Comparison of ENCODE assay signal across 26 cellular contexts in genomic region chr3:9116351-9116750, GRCh38.
"Had no signal": no experiment of that assay in that cellular context is flagged by ENCODE, and none has a peak within 500 bp of the region (broad histone marks: within the 10 kb centered on the region; RNA-seq: fewer than 3 reads in every experiment).

No MANE protein-coding gene starts in this region.

- H3K27me3 ChIP-seq: neural progenitor cell, ovary, right lobe of liver, sigmoid colon, stomach, testis, tibial nerve, upper lobe of left lung, vagina had no signal

- H3K27me3 Mint-ChIP-seq: stimulated activated naive CD8-positive, alpha-beta T cell treated with anti-CD3 and anti-CD28 coated beads, Interleukin-15, Interleukin-2, amounts not matched to agents 100 ng/mL and 50 ng/mL, for 24 hours had no signal

- ATAC-seq: natural killer cell; psoas muscle; right cardiac atrium; right lobe of liver; stimulated activated effector memory CD8-positive, alpha-beta T cell treated with anti-CD3 and anti-CD28 coated beads, Interleukin-12 subunit alpha, Interleukin-12 subunit beta, amount 100 ng/mL, for 72 hours; stimulated activated naive B cell treated with anti-CD40 and anti-IgM and Interleukin-4, amounts not matched to agents 10 μg/mL and 1 μg/mL and 100 μg/mL, for 72 hours had no signal

- H3K27ac Mint-ChIP-seq: natural killer cell; neural progenitor cell; progenitor cell of endocrine pancreas; stimulated activated effector memory CD8-positive, alpha-beta T cell treated with anti-CD3 and anti-CD28 coated beads, Interleukin-12 subunit alpha, Interleukin-12 subunit beta, amount 100 ng/mL, for 72 hours; stimulated activated naive B cell treated with anti-CD40 and anti-IgM and Interleukin-4, amounts not matched to agents 10 μg/mL and 1 μg/mL and 100 μg/mL, for 72 hours; stimulated activated naive CD8-positive, alpha-beta T cell treated with anti-CD3 and anti-CD28 coated beads, Interleukin-15, Interleukin-2, amounts not matched to agents 100 ng/mL and 50 ng/mL, for 24 hours had no signal

- H3K27ac ChIP-seq: neural progenitor cell, ovary, parathyroid adenoma, psoas muscle, right lobe of liver, sigmoid colon, stomach, testis, tibial nerve, upper lobe of left lung, vagina had no signal

- H3K4me3 Mint-ChIP-seq: natural killer cell; nephron; neural progenitor cell; stimulated activated effector memory CD8-positive, alpha-beta T cell treated with anti-CD3 and anti-CD28 coated beads, Interleukin-12 subunit alpha, Interleukin-12 subunit beta, amount 100 ng/mL, for 72 hours; stimulated activated naive B cell treated with anti-CD40 and anti-IgM and Interleukin-4, amounts not matched to agents 10 μg/mL and 1 μg/mL and 100 μg/mL, for 72 hours; stimulated activated naive CD8-positive, alpha-beta T cell treated with anti-CD3 and anti-CD28 coated beads, Interleukin-15, Interleukin-2, amounts not matched to agents 100 ng/mL and 50 ng/mL, for 24 hours had no signal

- H3K36me3 Mint-ChIP-seq: natural killer cell; stimulated activated effector memory CD8-positive, alpha-beta T cell treated with anti-CD3 and anti-CD28 coated beads, Interleukin-12 subunit alpha, Interleukin-12 subunit beta, amount 100 ng/mL, for 72 hours; stimulated activated naive B cell treated with anti-CD40 and anti-IgM and Interleukin-4, amounts not matched to agents 10 μg/mL and 1 μg/mL and 100 μg/mL, for 72 hours had no signal

- H3K9me3 Mint-ChIP-seq: natural killer cell; nephron; stimulated activated effector memory CD8-positive, alpha-beta T cell treated with anti-CD3 and anti-CD28 coated beads, Interleukin-12 subunit alpha, Interleukin-12 subunit beta, amount 100 ng/mL, for 72 hours; stimulated activated naive CD8-positive, alpha-beta T cell treated with anti-CD3 and anti-CD28 coated beads, Interleukin-15, Interleukin-2, amounts not matched to agents 100 ng/mL and 50 ng/mL, for 24 hours had no signal

- H3K36me3 ChIP-seq: neural progenitor cell, ovary, right lobe of liver, sigmoid colon, upper lobe of left lung, vagina had no signal

- H3K4me3 ChIP-seq: neural progenitor cell, ovary, psoas muscle, right lobe of liver, sigmoid colon, stomach, testis, tibial nerve, upper lobe of left lung, vagina had no signal

- H3K4me1 Mint-ChIP-seq: natural killer cell; stimulated activated effector memory CD8-positive, alpha-beta T cell treated with anti-CD3 and anti-CD28 coated beads, Interleukin-12 subunit alpha, Interleukin-12 subunit beta, amount 100 ng/mL, for 72 hours; stimulated activated naive B cell treated with anti-CD40 and anti-IgM and Interleukin-4, amounts not matched to agents 10 μg/mL and 1 μg/mL and 100 μg/mL, for 72 hours had no signal

- DNase-seq: natural killer cell; occipital lobe; ovary; psoas muscle; right cardiac atrium; right lobe of liver; sigmoid colon; small intestine; stimulated activated CD4-positive, alpha-beta T cell treated with anti-CD3 and anti-CD28 coated beads, Interleukin-15, amount 100 ng/mL, for 24 hours; stimulated activated CD4-positive, alpha-beta T cell treated with anti-CD3 and anti-CD28 coated beads, Interleukin-2, amount 100 ng/mL, for 24 hours; stimulated activated CD4-positive, alpha-beta T cell treated with anti-CD3 and anti-CD28 coated beads, Interleukin-2, amount 100 ng/mL, for 48 hours; stimulated activated CD4-positive, alpha-beta T cell treated with anti-CD3 and anti-CD28 coated beads, Interleukin-4, amount 100 ng/mL, for 24 hours; stimulated activated naive B cell treated with anti-CD40 and anti-IgM and Interleukin-4, amounts not matched to agents 10 μg/mL and 1 μg/mL and 100 μg/mL, for 72 hours; stimulated activated naive CD4-positive, alpha-beta T cell treated with Interleukin-2 at 50 U/mL for 16 hours; stomach; testis; trophoblast cell; upper lobe of left lung had no signal

- H3K9me3 ChIP-seq: ovary, psoas muscle, right lobe of liver, sigmoid colon, stomach, testis, tibial nerve, upper lobe of left lung, vagina had no signal
